ENCODE assay signal across 8 cellular contexts in genomic region chr4:85778809-85779124, GRCh38.
DNase-seq lines count a peak whose midpoint lies in the region; ATAC-seq, FAIRE-seq and TF ChIP-seq lines count a peak whose summit lies in the region.

No MANE protein-coding gene starts in this region.

- H3K4me1 ChIP-seq in endothelial cell of umbilical vein (ENCODE audit: control insufficient read depth, extremely low read depth, insufficient read depth, low read length) (peaks cover 73% of the 10 kb centered on the region), skeletal muscle satellite cell (ENCODE audit: control insufficient read depth, insufficient read depth, low read length) (peaks cover 50% of the 10 kb centered on the region)

- H3K27me3 ChIP-seq in endothelial cell of umbilical vein (ENCODE audit: control insufficient read depth in 2 of 2, insufficient read depth in 2 of 2, low read length in 2 of 2), result no peaks in the 10 kb centered on the region
- H3K27me3 ChIP-seq in skeletal muscle satellite cell (ENCODE audit: control insufficient read depth, insufficient read depth, low read length), result no peaks in the 10 kb centered on the region

- no peaks in the 10 kb centered on the region for H4K20me1 ChIP-seq in endothelial cell of umbilical vein (replicated peaks; ENCODE audit: control insufficient read depth, extremely low read depth, insufficient read depth, low read length)

- H2AFZ ChIP-seq in endothelial cell of umbilical vein (ENCODE audit: low read depth, low read length), result no peak overlapping the region

- H3K9me3 ChIP-seq in endothelial cell of umbilical vein (replicated peaks; ENCODE audit: control insufficient read depth, insufficient read depth, low read length), result no peaks in the 10 kb centered on the region
- H3K9me3 ChIP-seq in skeletal muscle satellite cell (replicated peaks; ENCODE audit: low read length), result no peaks in the 10 kb centered on the region

- FAIRE-seq in endothelial cell of umbilical vein (lab: Jason Lieb, UNC), result no peak

- POLR2A ChIA-PET in endothelial cell of umbilical vein (lab: Charles Lee), result interaction anchor here (1.6 to 3.6 kb wide), 3 partner anchors 14 to 18 kb away, joined by 7 to 43 read pairs (median 8); no protein-coding TSS in a partner anchor

- no peak for TF ChIP-seq CTCF in endothelial cell of umbilical vein (IDR thresholded peaks at IDR 0.05; ENCODE audit: extremely low read depth in 1 of 2, insufficient read depth in 1 of 2, low read depth in 1 of 2, low read length in 2 of 2)

- no TSS peak for BruUV-seq in endothelial cell of umbilical vein (replicated peaks; lab: Mats Ljungman, UMichigan)

- TF ChIP-seq POLR2A in endothelial cell of umbilical vein (IDR thresholded peaks at IDR 0.05; ENCODE audit: low read depth, low read length), result no peak

- intact Hi-C loops in endothelial cell of umbilical vein (cut with micrococcal nuclease), result loop anchor here (5.0 kb wide), 1 partner anchor 901 kb away; no protein-coding TSS in a partner anchor

- peak overlapping the region; percentile 100 for H3K27ac ChIP-seq in endothelial cell of umbilical vein (ENCODE audit: insufficient read depth, low read depth, low read length)
- no peak overlapping the region for H3K27ac ChIP-seq in caudate nucleus (ENCODE audit: low read depth, low read length)

- ATAC-seq in GM19438 (IDR thresholded peaks at IDR 0.05; ENCODE audit: low read depth, unreplicated experiment) (peak; percentile 75), HG03342 (IDR thresholded peaks at IDR 0.05; ENCODE audit: unreplicated experiment) (peak; percentile 66)

- H3K36me3 ChIP-seq in endothelial cell of umbilical vein (ENCODE audit: control insufficient read depth in 2 of 2, extremely low read depth in 1 of 2, insufficient read depth in 2 of 2, low read length in 2 of 2) (no peaks in the 10 kb centered on the region), skeletal muscle satellite cell (ENCODE audit: insufficient read depth, low read length) (no peaks in the 10 kb centered on the region)

- H3K4me3 ChIP-seq in endothelial cell of umbilical vein (replicated peaks in 1 of 3; ENCODE audit: insufficient read depth in 1 of 3, low read depth in 1 of 3, low read length in 3 of 3), result peak overlapping the region; percentile 58 to 98 (median 98)
- peak overlapping the region; percentile 76 for H3K4me3 ChIP-seq in skeletal muscle satellite cell (ENCODE audit: low read length)

- peak; percentile 83 for DNase-seq in endothelial cell of umbilical vein (ENCODE audit: low read depth, low spot score)
- DNase-seq in CD1c-positive myeloid dendritic cell (ENCODE audit: extremely low spot score), result no peak
- no peak for DNase-seq in SKM-1 (lab: John Stamatoyannopoulos, UW; ENCODE audit: unreplicated experiment)
- DNase-seq in NCI-H2196 (lab: John Stamatoyannopoulos, UW; ENCODE audit: unreplicated experiment), result no peak
- DNase-seq in caudate nucleus (lab: John Stamatoyannopoulos, UW), result no peak

- no peaks in the 10 kb centered on the region for H3K9me1 ChIP-seq in endothelial cell of umbilical vein (replicated peaks; ENCODE audit: control insufficient read depth, extremely low read depth, insufficient read depth, low read length)

- dilution Hi-C loops in endothelial cell of umbilical vein (cut with MboI; ENCODE audit: extremely low pct_ligation_motif_present, low sequenced_read_pairs), result no loop called here

- CTCF ChIA-PET in endothelial cell of umbilical vein (lab: Charles Lee), result interaction anchor here (1.1 to 10.0 kb wide), 18 partner anchors 10 to 631 kb away, joined by 3 to 129 read pairs (median 4); no protein-coding TSS in a partner anchor

- peaks cover 68% of the 10 kb centered on the region for H3K79me2 ChIP-seq in endothelial cell of umbilical vein (ENCODE audit: control insufficient read depth, insufficient read depth, low read length)

- H3K4me2 ChIP-seq in endothelial cell of umbilical vein (ENCODE audit: insufficient read depth, low read length) (peak overlapping the region; percentile 100), skeletal muscle satellite cell (ENCODE audit: low read length) (peak overlapping the region; percentile 81)

- peak overlapping the region; percentile 100 for H3K9ac ChIP-seq in endothelial cell of umbilical vein (replicated peaks; ENCODE audit: extremely low read depth, insufficient read depth, low read length)
- peak overlapping the region; percentile 94 for H3K9ac ChIP-seq in skeletal muscle satellite cell (ENCODE audit: low read depth, low read length)

TF ChIP-seq in endothelial cell of umbilical vein, 7 proteins besides CTCF, POLR2A, EP300 and RAD21:
- TF ChIP-seq MAX (IDR thresholded peaks at IDR 0.05; ENCODE audit: insufficient read depth, insufficient read length), result no peak
- peak; percentile 24 for TF ChIP-seq POLR2AphosphoS5 (IDR thresholded peaks at IDR 0.05; ENCODE audit: insufficient read depth, low read depth, low read length)
